In the genomic region with DNA sequence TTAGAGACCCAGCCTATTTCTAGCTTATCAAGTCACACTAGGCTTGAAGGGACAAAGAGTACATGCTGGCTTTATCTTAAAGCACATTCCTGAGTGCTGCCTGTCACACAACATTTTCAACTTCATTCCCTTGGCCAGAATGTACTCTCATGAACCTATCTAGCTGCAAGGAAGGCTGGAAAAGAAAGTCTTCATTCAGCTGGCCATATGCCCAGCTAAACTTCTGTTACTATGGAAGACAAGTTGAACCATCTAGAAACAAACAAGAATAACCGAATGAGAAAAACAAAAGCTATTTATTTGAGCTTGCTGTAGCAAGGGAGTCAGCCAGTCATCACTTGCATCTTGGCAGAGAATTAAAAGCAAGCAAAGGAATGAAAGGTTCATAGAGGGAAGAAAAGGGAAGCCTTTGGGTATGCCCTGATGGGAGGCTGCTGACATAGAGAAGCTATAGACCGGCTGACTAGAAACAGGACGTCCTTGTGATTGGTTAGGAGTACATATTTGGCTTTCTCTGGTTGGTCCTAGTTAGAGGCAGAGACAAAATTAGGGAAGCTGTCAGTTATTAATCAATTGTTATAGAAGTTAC, we compare ENCODE assay signal across 2 cellular contexts.
TF ChIP-seq lines count a peak whose summit lies in the region.

No MANE protein-coding gene starts in this region.

TF ChIP-seq in SK-N-SH, 30 proteins besides CTCF, POLR2A, EP300 and RAD21 (continued from another document):
- TF ChIP-seq, protein P1, sequence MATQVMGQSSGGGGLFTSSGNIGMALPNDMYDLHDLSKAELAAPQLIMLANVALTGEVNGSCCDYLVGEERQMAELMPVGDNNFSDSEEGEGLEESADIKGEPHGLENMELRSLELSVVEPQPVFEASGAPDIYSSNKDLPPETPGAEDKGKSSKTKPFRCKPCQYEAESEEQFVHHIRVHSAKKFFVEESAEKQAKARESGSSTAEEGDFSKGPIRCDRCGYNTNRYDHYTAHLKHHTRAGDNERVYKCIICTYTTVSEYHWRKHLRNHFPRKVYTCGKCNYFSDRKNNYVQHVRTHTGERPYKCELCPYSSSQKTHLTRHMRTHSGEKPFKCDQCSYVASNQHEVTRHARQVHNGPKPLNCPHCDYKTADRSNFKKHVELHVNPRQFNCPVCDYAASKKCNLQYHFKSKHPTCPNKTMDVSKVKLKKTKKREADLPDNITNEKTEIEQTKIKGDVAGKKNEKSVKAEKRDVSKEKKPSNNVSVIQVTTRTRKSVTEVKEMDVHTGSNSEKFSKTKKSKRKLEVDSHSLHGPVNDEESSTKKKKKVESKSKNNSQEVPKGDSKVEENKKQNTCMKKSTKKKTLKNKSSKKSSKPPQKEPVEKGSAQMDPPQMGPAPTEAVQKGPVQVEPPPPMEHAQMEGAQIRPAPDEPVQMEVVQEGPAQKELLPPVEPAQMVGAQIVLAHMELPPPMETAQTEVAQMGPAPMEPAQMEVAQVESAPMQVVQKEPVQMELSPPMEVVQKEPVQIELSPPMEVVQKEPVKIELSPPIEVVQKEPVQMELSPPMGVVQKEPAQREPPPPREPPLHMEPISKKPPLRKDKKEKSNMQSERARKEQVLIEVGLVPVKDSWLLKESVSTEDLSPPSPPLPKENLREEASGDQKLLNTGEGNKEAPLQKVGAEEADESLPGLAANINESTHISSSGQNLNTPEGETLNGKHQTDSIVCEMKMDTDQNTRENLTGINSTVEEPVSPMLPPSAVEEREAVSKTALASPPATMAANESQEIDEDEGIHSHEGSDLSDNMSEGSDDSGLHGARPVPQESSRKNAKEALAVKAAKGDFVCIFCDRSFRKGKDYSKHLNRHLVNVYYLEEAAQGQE (IDR thresholded peaks at IDR 0.05; ENCODE audit: low read depth, low read length), result no peak
- TF ChIP-seq NFIC (IDR thresholded peaks at IDR 0.05; ENCODE audit: borderline replicate concordance), result 0 out of 2 replicates have a peak, but pooled peaks have one; percentile 7

TF ChIP-seq in SK-N-SH treated with all-trans-retinoic acid at 6 μM for 48 hours, 23 proteins besides CTCF, POLR2A, EP300 and RAD21 (continued from another document):
- TF ChIP-seq BACH2 (CRISPR knock-in tag; IDR thresholded peaks at IDR 0.05; ENCODE audit: borderline replicate concordance) (no peak), CSDC2 (CRISPR knock-in tag; IDR thresholded peaks at IDR 0.05) (no peak), ZNF8 (CRISPR knock-in tag; IDR thresholded peaks at IDR 0.05) (no peak), ESRRG (CRISPR knock-in tag; IDR thresholded peaks at IDR 0.05) (no peak), ZFP30 (CRISPR knock-in tag; IDR thresholded peaks at IDR 0.05) (no peak), ZNF70 (CRISPR knock-in tag; IDR thresholded peaks at IDR 0.05) (no peak), PATZ1 (CRISPR knock-in tag; IDR thresholded peaks at IDR 0.05; ENCODE audit: borderline replicate concordance) (no peak)
